Comparison of ENCODE assay signal across 18 cellular contexts in the genomic region with DNA sequence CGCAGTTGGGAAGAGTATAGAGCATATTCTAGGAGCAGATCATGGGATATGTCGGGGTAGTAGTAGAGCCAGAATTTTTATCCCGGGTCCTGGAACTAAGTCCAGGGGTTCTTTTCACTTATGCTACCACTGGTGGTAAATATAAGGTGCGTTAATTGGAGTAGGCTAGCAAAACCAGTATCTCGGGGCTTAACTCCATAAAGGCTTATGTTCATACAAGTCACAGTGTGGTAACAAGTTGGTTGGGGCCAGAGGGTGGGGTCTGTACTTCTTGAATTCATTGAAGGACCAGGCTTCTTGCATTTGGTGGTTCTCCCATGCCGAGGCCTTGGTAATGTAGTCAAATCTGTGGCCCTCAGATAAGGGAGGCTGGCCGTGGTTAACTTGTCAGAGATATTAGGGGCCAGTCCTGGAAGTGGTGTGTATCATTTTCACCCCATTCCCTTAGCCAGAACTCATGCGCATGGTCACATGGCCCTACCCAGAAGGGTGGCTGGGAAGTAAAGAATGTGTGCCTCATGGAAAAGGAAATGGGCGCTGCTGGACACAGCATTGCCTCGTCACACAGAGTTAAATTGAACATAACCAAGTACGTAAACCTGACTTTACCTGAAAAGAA. TPM values are rescaled to one million over a fixed set of nuclear protein-coding genes. Genes with fewer than 3 reads are reported as not detected.
A peak's percentile ranks its signal among the peaks of the same experiment; 100 is the strongest.
DNase-seq lines count a peak whose midpoint lies in the region; ATAC-seq, FAIRE-seq and TF ChIP-seq lines count a peak whose summit lies in the region.
"Had no signal": no experiment of that assay in that cellular context is flagged by ENCODE, and none has a peak within 500 bp of the region (broad histone marks: within the 10 kb centered on the region; RNA-seq: fewer than 3 reads in every experiment).

No MANE protein-coding gene starts in this region.

- H3K27me3 ChIP-seq in HCT116 (ENCODE audit: insufficient read depth, low read length) (no peaks in the 10 kb centered on the region), BE2C (peaks cover 8% of the 10 kb centered on the region)
- H3K27me3 ChIP-seq: suprapubic skin had no signal

- no peaks in the 10 kb centered on the region for H3K9me3 ChIP-seq in A549
- H3K9me3 ChIP-seq in HCT116 (ENCODE audit: control insufficient read depth in 1 of 2, insufficient read depth in 1 of 2, low read depth in 1 of 2, low read length in 2 of 2) = no peaks in the 10 kb centered on the region
- no peaks in the 10 kb centered on the region for H3K9me3 ChIP-seq in BE2C
- H3K9me3 ChIP-seq: suprapubic skin had no signal

- TF ChIP-seq CTCF in A549 (IDR thresholded peaks at IDR 0.05) (no peak), HCT116 (IDR thresholded peaks at IDR 0.05 in 2 of 3, conservative IDR thresholded peaks at IDR 0.05 in 1 of 3; ENCODE audit: borderline replicate concordance in 1 of 3, insufficient read depth in 1 of 3, low read depth in 2 of 3, low read length in 2 of 3) (no peak), WTC11 (IDR thresholded peaks at IDR 0.05) (no peak), BE2C (IDR thresholded peaks at IDR 0.05; ENCODE audit: low read depth, low read length) (no peak)

- peaks cover 24% of the 10 kb centered on the region for H3K4me1 ChIP-seq in A549
- H3K4me1 ChIP-seq in HCT116 (ENCODE audit: control insufficient read depth in 1 of 2, insufficient read depth in 2 of 2, low read length in 2 of 2) = peaks cover 8 to 18% of the 10 kb centered on the region in 2 experiments
- no peaks in the 10 kb centered on the region for H3K4me1 ChIP-seq in BE2C

- 93% methylated on average over 11 of the region's 11 CpGs for WGBS in A549 (ENCODE audit: missing lambda C conversion rate)

- no peak overlapping the region for H2AFZ ChIP-seq in HCT116 (ENCODE audit: low read depth, low read length, poor library complexity, severe bottlenecking)

- peak overlapping the region; percentile 91 for H3K4me3 Mint-ChIP-seq in WTC11
- no peak overlapping the region for H3K4me3 Mint-ChIP-seq in natural killer cell treated with Interleukin-12 subunit alpha and Interleukin-12 subunit beta and Interleukin-15 and Interleukin-18, amount 100 ng/mL, for 72 hours

- no peak overlapping the region for H3K27ac ChIP-seq in A549
- no peak overlapping the region for H3K27ac ChIP-seq in HCT116 (ENCODE audit: low read depth, low read length)
- H3K27ac ChIP-seq: suprapubic skin had no signal

- peaks cover 0 to 2% of the 10 kb centered on the region in 2 experiments; a peak in 2 of 4 replicates for H3K36me3 ChIP-seq in HCT116 (ENCODE audit: control insufficient read depth in 1 of 2, insufficient read depth in 2 of 2, low read length in 2 of 2)
- H3K36me3 ChIP-seq in BE2C = no peaks in the 10 kb centered on the region

- CTCF ChIA-PET in A549 (lab: Yijun Ruan, JAX) = no interaction called here
- CTCF ChIA-PET in HCT116 (lab: Charles Lee) = no interaction called here
- CTCF ChIA-PET in WTC11 (lab: Charles Lee) = interaction anchor here (0.7 kb wide), 1 partner anchor 90 kb away, joined by 3 read pairs; no protein-coding TSS in a partner anchor

- no peaks in the 10 kb centered on the region for H4K20me1 ChIP-seq in HCT116 (ENCODE audit: insufficient read depth)

- no peak overlapping the region for H3K9ac ChIP-seq in HCT116 (ENCODE audit: low read length)

- H3K9me2 ChIP-seq in HCT116 (ENCODE audit: insufficient read depth) = no peaks in the 10 kb centered on the region

- no peaks in the 10 kb centered on the region for H3K36me3 Mint-ChIP-seq in WTC11
- peaks cover 5% of the 10 kb centered on the region for H3K36me3 Mint-ChIP-seq in natural killer cell treated with Interleukin-12 subunit alpha and Interleukin-12 subunit beta and Interleukin-15 and Interleukin-18, amount 100 ng/mL, for 72 hours

- peaks cover 15% of the 10 kb centered on the region for H3K27me3 Mint-ChIP-seq in WTC11 (ENCODE audit: low read depth)
- H3K27me3 Mint-ChIP-seq in natural killer cell treated with Interleukin-12 subunit alpha and Interleukin-12 subunit beta and Interleukin-15 and Interleukin-18, amount 100 ng/mL, for 72 hours = no peaks in the 10 kb centered on the region
- H3K27me3 Mint-ChIP-seq: activated CD8-positive, alpha-beta T cell treated with anti-CD3 and anti-CD28 coated beads for 36 hours had no signal

- H3K4me2 ChIP-seq in A549 = peak overlapping the region; percentile 82; the same call in 1 of the 3 replicates
- peak overlapping the region; percentile 98 for H3K4me2 ChIP-seq in HCT116 (ENCODE audit: low read length)

- POLR2A ChIA-PET in A549 (lab: Yijun Ruan, JAX) (no interaction called here), HCT116 (lab: Charles Lee) (no interaction called here), WTC11 (lab: Charles Lee) (no interaction called here)

- H3K9me3 Mint-ChIP-seq in WTC11 = no peaks in the 10 kb centered on the region
- H3K9me3 Mint-ChIP-seq in natural killer cell treated with Interleukin-12 subunit alpha and Interleukin-12 subunit beta and Interleukin-15 and Interleukin-18, amount 100 ng/mL, for 72 hours = no peaks in the 10 kb centered on the region
- H3K9me3 Mint-ChIP-seq: activated CD8-positive, alpha-beta T cell treated with anti-CD3 and anti-CD28 coated beads for 36 hours; T-helper 2 cell treated with Interferon-gamma antibody and Interleukin-4, amounts not matched to agents 5 μg/mL and 100 μg/mL, for 36 hours had no signal

- ATAC-seq in A549 (no peak), HCT116 (no peak), WTC11 (no peak), GM18867 (IDR thresholded peaks at IDR 0.05; ENCODE audit: unreplicated experiment) (no peak)
- ATAC-seq in natural killer cell treated with Interleukin-12 subunit alpha and Interleukin-12 subunit beta and Interleukin-15 and Interleukin-18, amount 100 ng/mL, for 72 hours = no peak
- ATAC-seq: activated CD8-positive, alpha-beta T cell treated with anti-CD3 and anti-CD28 coated beads for 36 hours had no signal

- DNase-seq in A549 (ENCODE audit: low read depth in 1 of 2, low spot score in 1 of 2) = no peak
- DNase-seq in HCT116 (ENCODE audit: low read depth, low spot score) = no peak
- no peak for DNase-seq in WTC11 (ENCODE audit: low spot score)
- no peak for DNase-seq in natural killer cell treated with Interleukin-12 subunit alpha and Interleukin-12 subunit beta and Interleukin-15 and Interleukin-18, amount 100 ng/mL, for 72 hours (ENCODE audit: low spot score)
- DNase-seq in NOMO-1 treated with DMSO at 0.1 percent for 48 hours (lab: John Stamatoyannopoulos, UW; ENCODE audit: unreplicated experiment) = no peak
- no peak for DNase-seq in BE2C
- DNase-seq in COLO829 (ENCODE audit: low spot score) = no peak
- DNase-seq: activated CD8-positive, alpha-beta T cell treated with anti-CD3 and anti-CD28 coated beads for 36 hours; amygdala; DMS 273 treated with DMSO at 0.1 percent for 48 hours; hypothalamus; NCI-H1930; NCI-H524 treated with DMSO at 0.1 percent for 48 hours had no signal

- no peak for FAIRE-seq in A549 (lab: Jason Lieb, UNC)
- FAIRE-seq: colon, GM18507 had no signal

- H3K27ac Mint-ChIP-seq in WTC11 = no peak overlapping the region
- H3K27ac Mint-ChIP-seq in natural killer cell treated with Interleukin-12 subunit alpha and Interleukin-12 subunit beta and Interleukin-15 and Interleukin-18, amount 100 ng/mL, for 72 hours = peak overlapping the region; percentile 59 to 80
- H3K27ac Mint-ChIP-seq: activated CD8-positive, alpha-beta T cell treated with anti-CD3 and anti-CD28 coated beads for 36 hours; T-helper 2 cell treated with Interferon-gamma antibody and Interleukin-4, amounts not matched to agents 5 μg/mL and 100 μg/mL, for 36 hours had no signal

- BruUV-seq in HCT116 (replicated peaks; lab: Mats Ljungman, UMichigan) = no TSS peak

- TF ChIP-seq POLR2A in A549 (IDR thresholded peaks at IDR 0.05; ENCODE audit: low read length) (no peak), HCT116 (IDR thresholded peaks at IDR 0.05; ENCODE audit: borderline replicate concordance, extremely low read depth, insufficient read depth, insufficient read length) (no peak)

- no peaks in the 10 kb centered on the region for H3K79me2 ChIP-seq in HCT116 (ENCODE audit: insufficient read depth, low read length)

- no peak for TF ChIP-seq EP300 in A549 (IDR thresholded peaks at IDR 0.05)

- no peak overlapping the region for H3K4me3 ChIP-seq in A549
- no peak overlapping the region; a peak in 2 of 4 replicates for H3K4me3 ChIP-seq in HCT116 (replicated peaks in 1 of 2; ENCODE audit: low read depth in 1 of 2, low read length in 2 of 2)
- no peak overlapping the region for H3K4me3 ChIP-seq in BE2C (ENCODE audit: low read depth, low read length)

- H3K4me1 Mint-ChIP-seq in WTC11 = peaks cover 10% of the 10 kb centered on the region
- peaks cover 26% of the 10 kb centered on the region in 2 donors for H3K4me1 Mint-ChIP-seq in natural killer cell treated with Interleukin-12 subunit alpha and Interleukin-12 subunit beta and Interleukin-15 and Interleukin-18, amount 100 ng/mL, for 72 hours (ENCODE audit: low read depth in 2 of 2)

- intact Hi-C loops in HCT116 (cut with micrococcal nuclease) = loop anchor here (5.0 kb wide), 1 partner anchor 155 kb away; no protein-coding TSS in a partner anchor

- TF ChIP-seq RAD21 in A549 (conservative IDR thresholded peaks at IDR 0.05 in 1 of 2, IDR thresholded peaks at IDR 0.05 in 1 of 2) = no peak
- no peak for TF ChIP-seq RAD21 in HCT116 (IDR thresholded peaks at IDR 0.05; ENCODE audit: low read depth)

- RAD21 ChIA-PET in HCT116 (lab: Charles Lee; ENCODE audit: low non-redundant PET in 1 of 2, low total read pairs in 2 of 2, uncharacterized antibody in 2 of 2, unreplicated experiment in 2 of 2) = no interaction called here

TF ChIP-seq in A549, 52 proteins besides CTCF, POLR2A, EP300 and RAD21 (continues in another document):
- no peak for TF ChIP-seq CHD2 (IDR thresholded peaks at IDR 0.05; ENCODE audit: low read length, partially characterized antibody)
- TF ChIP-seq MAZ (IDR thresholded peaks at IDR 0.05; ENCODE audit: borderline replicate concordance, low read depth, low read length) = no peak

TF ChIP-seq in HCT116, 20 proteins besides CTCF, POLR2A, EP300 and RAD21 (continues in another document):
- TF ChIP-seq ELF1 (IDR thresholded peaks at IDR 0.05; ENCODE audit: borderline replicate concordance, low read depth) (no peak), SP1 (IDR thresholded peaks at IDR 0.05; ENCODE audit: low read depth) (no peak)

TF ChIP-seq in WTC11, 78 proteins besides CTCF, POLR2A, EP300 and RAD21 (continues in another document):
- TF ChIP-seq NFATC4 (CRISPR knock-in tag; IDR thresholded peaks at IDR 0.05) (no peak), FOXP1 (CRISPR knock-in tag; IDR thresholded peaks at IDR 0.05; ENCODE audit: borderline replicate concordance) (no peak)

RNA-seq across cellular contexts. Expression of a gene that starts 1.5 kb away (rescaled TPM):
- 11.2 and 11.8 TPM in 2 replicates for polyA plus RNA-seq in A549 (2011; rRNA removed)
- 2.6 and 3.3 TPM in 2 replicates for polyA plus RNA-seq in A549 (2012; cell fraction: cytosol; rRNA removed)
- polyA plus RNA-seq in A549 (2012; cell fraction: nucleus; rRNA removed) = 4.3 and 4.4 TPM in 2 replicates
- 6.5 to 9.1 TPM (median 7.8 TPM) in 3 replicates for polyA plus RNA-seq in A549 (2017; fragmentation: RNase III; extraction: RNeasy Plus Mini Kit Qiagen cat#74134 plus additional on column Dnase treatment)
- polyA minus RNA-seq in A549 (2011; rRNA and poly(A)+ RNA removed) = 20.6 and 20.7 TPM in 2 replicates
- total RNA-seq in HCT116 (2021; ENCODE audit: unreplicated experiment) = 12.1 TPM
- polyA plus RNA-seq in HCT116 (2012) = 5.4 and 5.9 TPM in 2 replicates
- total RNA-seq in WTC11 (2021) = 6.9 to 8.3 TPM (median 7.8 TPM) in 3 replicates
- 10 to 100 TPM; 19.5 to 35.7 TPM for total RNA-seq in natural killer cell treated with Interleukin-12 subunit alpha and Interleukin-12 subunit beta and Interleukin-15 and Interleukin-18, amount 100 ng/mL, for 72 hours
- 5.9 TPM for polyA plus RNA-seq in BE2C (2012; ENCODE audit: insufficient read depth, insufficient read length, low read depth)
